Comparison of ENCODE assay signal across 21 cellular contexts in genomic region chr5:111301264-111301663, GRCh38.
"Had no signal": no experiment of that assay in that cellular context is flagged by ENCODE, and none has a peak within 500 bp of the region (broad histone marks: within the 10 kb centered on the region; RNA-seq: fewer than 3 reads in every experiment).

No MANE protein-coding gene starts in this region.

- H3K27ac ChIP-seq: breast epithelium had no signal

- H3K4me3 ChIP-seq: breast epithelium, MG63 had no signal

- H3K27me3 Mint-ChIP-seq: activated B cell treated with CpG ODN at 0.5 μM for 24 hours; activated CD4-positive, alpha-beta memory T cell treated with anti-CD3 and anti-CD28 coated beads, Interleukin-2, amount 10 ng/mL, durations not matched to agents 7 days and 5 days; activated naive CD4-positive, alpha-beta T cell treated with anti-CD3 and anti-CD28 coated beads, Interleukin-2, amount 50 U/mL, for 24 hours had no signal

- H3K9me3 ChIP-seq: breast epithelium, MG63 had no signal

- H3K27ac Mint-ChIP-seq: activated B cell treated with CpG ODN at 0.5 μM for 24 hours; activated CD4-positive, alpha-beta memory T cell treated with anti-CD3 and anti-CD28 coated beads, Interleukin-2, amount 10 ng/mL, durations not matched to agents 7 days and 5 days; activated naive CD4-positive, alpha-beta T cell treated with anti-CD3 and anti-CD28 coated beads, Interleukin-2, amount 50 U/mL, for 24 hours; T-helper 1 cell treated with Interleukin-12 subunit alpha and Interleukin-12 subunit beta and Interleukin-4 antibody, amounts not matched to agents 30 μg/mL and 1 μg/mL, for 36 hours had no signal

- DNase-seq: activated B cell treated with CpG ODN at 0.5 μM for 24 hours; activated CD4-positive, alpha-beta memory T cell treated with anti-CD3 and anti-CD28 coated beads, Interleukin-2, amount 10 ng/mL, durations not matched to agents 7 days and 5 days; activated CD4-positive, alpha-beta T cell treated with anti-CD3 and anti-CD28 coated beads for 1 hour; activated CD4-positive, alpha-beta T cell treated with anti-CD3 and anti-CD28 coated beads, Interleukin-2, amount 50 U/mL, for 1 hour; activated CD8-positive, alpha-beta memory T cell treated with anti-CD3 and anti-CD28 coated beads, Interleukin-2, amount 50 U/mL, for 48 hours; activated effector memory CD4-positive, alpha-beta T cell treated with Interleukin-2 at 50 U/mL for 16 hours; activated naive CD4-positive, alpha-beta T cell; activated T-cell treated with anti-CD3 and anti-CD28 coated beads, Interleukin-2, amount 50 U/mL, for 1 hour; anterior cingulate cortex; caudate nucleus; MG63; MV-4-11; NCI-H1105; NCI-H1436; NCI-H1694 treated with DMSO at 0.1 percent for 48 hours; NCI-H2029 treated with DMSO at 0.1 percent for 48 hours; NCI-H526; SHP77 treated with DMSO at 0.1 percent for 48 hours had no signal

- H3K9me3 Mint-ChIP-seq: activated naive CD4-positive, alpha-beta T cell treated with anti-CD3 and anti-CD28 coated beads, Interleukin-2, amount 50 U/mL, for 24 hours had no signal

- H3K4me3 Mint-ChIP-seq: activated B cell treated with CpG ODN at 0.5 μM for 24 hours; activated CD4-positive, alpha-beta memory T cell treated with anti-CD3 and anti-CD28 coated beads, Interleukin-2, amount 10 ng/mL, durations not matched to agents 7 days and 5 days; activated naive CD4-positive, alpha-beta T cell treated with anti-CD3 and anti-CD28 coated beads, Interleukin-2, amount 50 U/mL, for 24 hours; T-helper 1 cell treated with Interleukin-12 subunit alpha and Interleukin-12 subunit beta and Interleukin-4 antibody, amounts not matched to agents 30 μg/mL and 1 μg/mL, for 36 hours had no signal

- H3K27me3 ChIP-seq: breast epithelium, MG63 had no signal

- H3K36me3 ChIP-seq: breast epithelium, MG63 had no signal

- H3K4me1 ChIP-seq: breast epithelium had no signal

- H3K4me1 Mint-ChIP-seq: activated B cell treated with CpG ODN at 0.5 μM for 24 hours had no signal
